In genomic region chr1:198175418-198176170, GRCh38 we compare ENCODE assay signal across 9 cellular contexts. TPM values are rescaled to one million over a fixed set of nuclear protein-coding genes. Genes with fewer than 3 reads are reported as not detected.
A peak's percentile ranks its signal among the peaks of the same experiment; 100 is the strongest.
DNase-seq lines count a peak whose midpoint lies in the region; ATAC-seq and TF ChIP-seq lines count a peak whose summit lies in the region.
"Had no signal": no experiment of that assay in that cellular context is flagged by ENCODE, and none has a peak within 500 bp of the region (broad histone marks: within the 10 kb centered on the region; RNA-seq: fewer than 3 reads in every experiment).

No MANE protein-coding gene starts in this region.

- no peak for TF ChIP-seq CTCF in GM13976 (IDR thresholded peaks at IDR 0.05; ENCODE audit: borderline replicate concordance, control extremely low read depth, extremely low read depth, insufficient read depth, missing control alignments)

- in situ Hi-C loops in GM13976 (cut with MboI; ENCODE audit: low sequenced_read_pairs, unreplicated experiment): no loop called here

- POLR2A ChIA-PET in CD8-positive, alpha-beta memory T cell (lab: Charles Lee): no interaction called here

- ATAC-seq in GM21528 (IDR thresholded peaks at IDR 0.05; ENCODE audit: low FRiP score, unreplicated experiment): peak; percentile 71

- H3K27ac Mint-ChIP-seq in CD8-positive, alpha-beta memory T cell: peak overlapping the region; percentile 85 to 99 (median 88)
- peak overlapping the region; percentile 4 to 59 (median 17) for H3K27ac Mint-ChIP-seq in IgD-negative memory B cell

- CTCF ChIA-PET in CD8-positive, alpha-beta memory T cell (lab: Charles Lee): no interaction called here

- H3K9me3 ChIP-seq in CD8-positive, alpha-beta memory T cell (ENCODE audit: low read length): no peaks in the 10 kb centered on the region

- peak overlapping the region; percentile 4 for H3K4me3 ChIP-seq in CD8-positive, alpha-beta memory T cell (ENCODE audit: low read length)

- H3K27me3 ChIP-seq in CD8-positive, alpha-beta memory T cell (ENCODE audit: insufficient read depth, low read length, poor library complexity, severe bottlenecking): no peaks in the 10 kb centered on the region

- H3K4me1 Mint-ChIP-seq in CD8-positive, alpha-beta memory T cell: peaks cover 82 to 96% (median 95%) of the 10 kb centered on the region in 3 donors
- peaks cover 53 to 70% (median 65%) of the 10 kb centered on the region in 3 donors for H3K4me1 Mint-ChIP-seq in IgD-negative memory B cell

- H3K27ac ChIP-seq in CD8-positive, alpha-beta memory T cell (ENCODE audit: low read depth, low read length): no peak overlapping the region

- H3K36me3 Mint-ChIP-seq in CD8-positive, alpha-beta memory T cell: peaks cover 0 to 2% (median 1%) of the 10 kb centered on the region in 3 donors
- peaks cover 2% of the 10 kb centered on the region for H3K36me3 Mint-ChIP-seq in IgD-negative memory B cell

- no peaks in the 10 kb centered on the region for H3K27me3 Mint-ChIP-seq in CD8-positive, alpha-beta memory T cell
- no peaks in the 10 kb centered on the region for H3K27me3 Mint-ChIP-seq in IgD-negative memory B cell

- no peaks in the 10 kb centered on the region for H3K9me3 Mint-ChIP-seq in CD8-positive, alpha-beta memory T cell
- H3K9me3 Mint-ChIP-seq in IgD-negative memory B cell: no peaks in the 10 kb centered on the region

- DNase-seq in CD8-positive, alpha-beta memory T cell: peak in 1 of 5 donors; percentile 52
- DNase-seq in fibroblast of gingiva (ENCODE audit: low read depth) (peak; percentile 73), NCI-H1694 treated with DMSO at 0.1 percent for 48 hours (lab: John Stamatoyannopoulos, UW) (no peak), GM13976 (ENCODE audit: low spot score) (no peak), GM19238 (ENCODE audit: insufficient read length, low spot score) (no peak), NCI-H526 (lab: John Stamatoyannopoulos, UW) (no peak)
- DNase-seq: GDM1 had no signal

- H3K4me1 ChIP-seq in CD8-positive, alpha-beta memory T cell (ENCODE audit: insufficient read depth, low read length): peaks cover 97% of the 10 kb centered on the region

- no peaks in the 10 kb centered on the region for H3K36me3 ChIP-seq in CD8-positive, alpha-beta memory T cell (ENCODE audit: insufficient read depth, low read length)

- peak overlapping the region; percentile 13 to 70 (median 58) for H3K4me3 Mint-ChIP-seq in CD8-positive, alpha-beta memory T cell
- H3K4me3 Mint-ChIP-seq in IgD-negative memory B cell: peak overlapping the region in 2 of 4 donors; percentile 47 to 61

RNA-seq across cellular contexts. Expression of gene NEK7, which starts 18.8 kb away (rescaled TPM):
- 10 to 100 TPM; 64.7 to 68.6 TPM for total RNA-seq in CD8-positive, alpha-beta memory T cell
- 80.8 TPM for polyA plus RNA-seq in CD8-positive, alpha-beta memory T cell
- polyA plus RNA-seq in IgD-negative memory B cell: 21.6 TPM
